8 cellular contexts compared by ENCODE assay signal in the genomic region with DNA sequence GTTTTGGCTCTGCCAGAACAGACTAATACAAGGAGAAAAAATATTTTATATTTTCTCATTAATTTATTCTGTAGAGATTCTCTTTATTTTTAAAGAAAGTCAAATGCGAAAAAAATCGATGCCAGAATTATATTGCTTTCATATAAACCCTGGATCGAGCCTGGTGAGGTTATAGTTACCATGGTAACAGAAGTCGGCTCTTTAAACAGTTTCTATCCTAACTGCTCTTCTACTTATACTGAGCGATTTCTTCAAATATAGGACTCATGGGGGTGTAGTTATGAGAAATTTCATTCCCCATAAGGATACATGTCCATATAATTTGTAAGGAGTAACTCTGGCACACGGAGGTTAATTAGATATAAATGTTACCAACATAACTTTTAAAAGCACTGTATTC.
"Had no signal": no experiment of that assay in that cellular context is flagged by ENCODE, and none has a peak within 500 bp of the region (broad histone marks: within the 10 kb centered on the region; RNA-seq: fewer than 3 reads in every experiment).

No MANE protein-coding gene starts in this region.

- ATAC-seq: HepG2 had no signal

- DNase-seq: IMR-90, Karpas-422, KBM-7, KG1 had no signal

- FAIRE-seq: HepG2, HTR-8/SVneo had no signal

- H3K27ac ChIP-seq: HL-60, KMS-11 had no signal

- H3K9ac ChIP-seq: KMS-11 had no signal

- H3K4me2 ChIP-seq: KMS-11 had no signal
